In genomic region chr12:95303476-95303875, GRCh38 we compare ENCODE assay signal across 2 cellular contexts.
TF ChIP-seq lines count a peak whose summit lies in the region.

No MANE protein-coding gene starts in this region.

TF ChIP-seq in IMR-90, 13 proteins besides CTCF, POLR2A, EP300 and RAD21 (continued from another document):
- TF ChIP-seq MXI1 (IDR thresholded peaks at IDR 0.05; ENCODE audit: borderline replicate concordance, low read depth, low read length) (no peak), RFX5 (IDR thresholded peaks at IDR 0.05; ENCODE audit: low read depth, low read length) (no peak), CHD1 (IDR thresholded peaks at IDR 0.05; ENCODE audit: low read depth, low read length) (no peak), CEBPB (IDR thresholded peaks at IDR 0.05; ENCODE audit: low read depth, low read length) (no peak), NFE2L2 (IDR thresholded peaks at IDR 0.05; ENCODE audit: low read depth, low read length) (no peak), BHLHE40 (IDR thresholded peaks at IDR 0.05; ENCODE audit: low read depth, low read length) (no peak), MAZ (IDR thresholded peaks at IDR 0.05; ENCODE audit: borderline replicate concordance, low read depth, low read length) (no peak), RCOR1 (IDR thresholded peaks at IDR 0.05; ENCODE audit: insufficient replicate concordance, low read length) (no peak), FOS (IDR thresholded peaks at IDR 0.05; ENCODE audit: low read depth, low read length) (no peak), MAFK (IDR thresholded peaks at IDR 0.05; ENCODE audit: low read depth, low read length) (no peak)
- TF ChIP-seq, protein P1, sequence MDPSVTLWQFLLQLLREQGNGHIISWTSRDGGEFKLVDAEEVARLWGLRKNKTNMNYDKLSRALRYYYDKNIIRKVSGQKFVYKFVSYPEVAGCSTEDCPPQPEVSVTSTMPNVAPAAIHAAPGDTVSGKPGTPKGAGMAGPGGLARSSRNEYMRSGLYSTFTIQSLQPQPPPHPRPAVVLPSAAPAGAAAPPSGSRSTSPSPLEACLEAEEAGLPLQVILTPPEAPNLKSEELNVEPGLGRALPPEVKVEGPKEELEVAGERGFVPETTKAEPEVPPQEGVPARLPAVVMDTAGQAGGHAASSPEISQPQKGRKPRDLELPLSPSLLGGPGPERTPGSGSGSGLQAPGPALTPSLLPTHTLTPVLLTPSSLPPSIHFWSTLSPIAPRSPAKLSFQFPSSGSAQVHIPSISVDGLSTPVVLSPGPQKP (IDR thresholded peaks at IDR 0.05; ENCODE audit: borderline replicate concordance, low read depth, low read length) = no peak

TF ChIP-seq in WTC11, 78 proteins besides CTCF, POLR2A, EP300 and RAD21:
- TF ChIP-seq, protein P2, sequence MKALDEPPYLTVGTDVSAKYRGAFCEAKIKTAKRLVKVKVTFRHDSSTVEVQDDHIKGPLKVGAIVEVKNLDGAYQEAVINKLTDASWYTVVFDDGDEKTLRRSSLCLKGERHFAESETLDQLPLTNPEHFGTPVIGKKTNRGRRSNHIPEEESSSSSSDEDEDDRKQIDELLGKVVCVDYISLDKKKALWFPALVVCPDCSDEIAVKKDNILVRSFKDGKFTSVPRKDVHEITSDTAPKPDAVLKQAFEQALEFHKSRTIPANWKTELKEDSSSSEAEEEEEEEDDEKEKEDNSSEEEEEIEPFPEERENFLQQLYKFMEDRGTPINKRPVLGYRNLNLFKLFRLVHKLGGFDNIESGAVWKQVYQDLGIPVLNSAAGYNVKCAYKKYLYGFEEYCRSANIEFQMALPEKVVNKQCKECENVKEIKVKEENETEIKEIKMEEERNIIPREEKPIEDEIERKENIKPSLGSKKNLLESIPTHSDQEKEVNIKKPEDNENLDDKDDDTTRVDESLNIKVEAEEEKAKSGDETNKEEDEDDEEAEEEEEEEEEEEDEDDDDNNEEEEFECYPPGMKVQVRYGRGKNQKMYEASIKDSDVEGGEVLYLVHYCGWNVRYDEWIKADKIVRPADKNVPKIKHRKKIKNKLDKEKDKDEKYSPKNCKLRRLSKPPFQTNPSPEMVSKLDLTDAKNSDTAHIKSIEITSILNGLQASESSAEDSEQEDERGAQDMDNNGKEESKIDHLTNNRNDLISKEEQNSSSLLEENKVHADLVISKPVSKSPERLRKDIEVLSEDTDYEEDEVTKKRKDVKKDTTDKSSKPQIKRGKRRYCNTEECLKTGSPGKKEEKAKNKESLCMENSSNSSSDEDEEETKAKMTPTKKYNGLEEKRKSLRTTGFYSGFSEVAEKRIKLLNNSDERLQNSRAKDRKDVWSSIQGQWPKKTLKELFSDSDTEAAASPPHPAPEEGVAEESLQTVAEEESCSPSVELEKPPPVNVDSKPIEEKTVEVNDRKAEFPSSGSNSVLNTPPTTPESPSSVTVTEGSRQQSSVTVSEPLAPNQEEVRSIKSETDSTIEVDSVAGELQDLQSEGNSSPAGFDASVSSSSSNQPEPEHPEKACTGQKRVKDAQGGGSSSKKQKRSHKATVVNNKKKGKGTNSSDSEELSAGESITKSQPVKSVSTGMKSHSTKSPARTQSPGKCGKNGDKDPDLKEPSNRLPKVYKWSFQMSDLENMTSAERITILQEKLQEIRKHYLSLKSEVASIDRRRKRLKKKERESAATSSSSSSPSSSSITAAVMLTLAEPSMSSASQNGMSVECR (CRISPR knock-in tag; IDR thresholded peaks at IDR 0.05; ENCODE audit: borderline replicate concordance) = no peak
- TF ChIP-seq E2F4 (CRISPR knock-in tag; IDR thresholded peaks at IDR 0.05; ENCODE audit: borderline replicate concordance, low read depth) = no peak
- no peak for TF ChIP-seq NR3C1 (CRISPR knock-in tag; conservative IDR thresholded peaks at IDR 0.05; ENCODE audit: low read depth)
- TF ChIP-seq, protein P3, sequence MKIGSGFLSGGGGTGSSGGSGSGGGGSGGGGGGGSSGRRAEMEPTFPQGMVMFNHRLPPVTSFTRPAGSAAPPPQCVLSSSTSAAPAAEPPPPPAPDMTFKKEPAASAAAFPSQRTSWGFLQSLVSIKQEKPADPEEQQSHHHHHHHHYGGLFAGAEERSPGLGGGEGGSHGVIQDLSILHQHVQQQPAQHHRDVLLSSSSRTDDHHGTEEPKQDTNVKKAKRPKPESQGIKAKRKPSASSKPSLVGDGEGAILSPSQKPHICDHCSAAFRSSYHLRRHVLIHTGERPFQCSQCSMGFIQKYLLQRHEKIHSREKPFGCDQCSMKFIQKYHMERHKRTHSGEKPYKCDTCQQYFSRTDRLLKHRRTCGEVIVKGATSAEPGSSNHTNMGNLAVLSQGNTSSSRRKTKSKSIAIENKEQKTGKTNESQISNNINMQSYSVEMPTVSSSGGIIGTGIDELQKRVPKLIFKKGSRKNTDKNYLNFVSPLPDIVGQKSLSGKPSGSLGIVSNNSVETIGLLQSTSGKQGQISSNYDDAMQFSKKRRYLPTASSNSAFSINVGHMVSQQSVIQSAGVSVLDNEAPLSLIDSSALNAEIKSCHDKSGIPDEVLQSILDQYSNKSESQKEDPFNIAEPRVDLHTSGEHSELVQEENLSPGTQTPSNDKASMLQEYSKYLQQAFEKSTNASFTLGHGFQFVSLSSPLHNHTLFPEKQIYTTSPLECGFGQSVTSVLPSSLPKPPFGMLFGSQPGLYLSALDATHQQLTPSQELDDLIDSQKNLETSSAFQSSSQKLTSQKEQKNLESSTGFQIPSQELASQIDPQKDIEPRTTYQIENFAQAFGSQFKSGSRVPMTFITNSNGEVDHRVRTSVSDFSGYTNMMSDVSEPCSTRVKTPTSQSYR (CRISPR knock-in tag; IDR thresholded peaks at IDR 0.05) = no peak
- no peak for TF ChIP-seq GTF2I (CRISPR knock-in tag; conservative IDR thresholded peaks at IDR 0.05)
- no peak for TF ChIP-seq ZNF396 (CRISPR knock-in tag; IDR thresholded peaks at IDR 0.05; ENCODE audit: borderline replicate concordance)
- TF ChIP-seq JAZF1 (CRISPR knock-in tag; IDR thresholded peaks at IDR 0.05) = no peak
- TF ChIP-seq FOXJ3 (CRISPR knock-in tag; IDR thresholded peaks at IDR 0.05; ENCODE audit: borderline replicate concordance) = no peak
- TF ChIP-seq FOXP1 (CRISPR knock-in tag; IDR thresholded peaks at IDR 0.05; ENCODE audit: borderline replicate concordance) = no peak
- no peak for TF ChIP-seq CREB1 (CRISPR knock-in tag; IDR thresholded peaks at IDR 0.05)
- no peak for TF ChIP-seq NFATC4 (CRISPR knock-in tag; IDR thresholded peaks at IDR 0.05)
- TF ChIP-seq, protein P4, sequence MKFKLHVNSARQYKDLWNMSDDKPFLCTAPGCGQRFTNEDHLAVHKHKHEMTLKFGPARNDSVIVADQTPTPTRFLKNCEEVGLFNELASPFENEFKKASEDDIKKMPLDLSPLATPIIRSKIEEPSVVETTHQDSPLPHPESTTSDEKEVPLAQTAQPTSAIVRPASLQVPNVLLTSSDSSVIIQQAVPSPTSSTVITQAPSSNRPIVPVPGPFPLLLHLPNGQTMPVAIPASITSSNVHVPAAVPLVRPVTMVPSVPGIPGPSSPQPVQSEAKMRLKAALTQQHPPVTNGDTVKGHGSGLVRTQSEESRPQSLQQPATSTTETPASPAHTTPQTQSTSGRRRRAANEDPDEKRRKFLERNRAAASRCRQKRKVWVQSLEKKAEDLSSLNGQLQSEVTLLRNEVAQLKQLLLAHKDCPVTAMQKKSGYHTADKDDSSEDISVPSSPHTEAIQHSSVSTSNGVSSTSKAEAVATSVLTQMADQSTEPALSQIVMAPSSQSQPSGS (CRISPR knock-in tag; IDR thresholded peaks at IDR 0.05; ENCODE audit: borderline replicate concordance, low read depth) = no peak
- TF ChIP-seq, protein P5, sequence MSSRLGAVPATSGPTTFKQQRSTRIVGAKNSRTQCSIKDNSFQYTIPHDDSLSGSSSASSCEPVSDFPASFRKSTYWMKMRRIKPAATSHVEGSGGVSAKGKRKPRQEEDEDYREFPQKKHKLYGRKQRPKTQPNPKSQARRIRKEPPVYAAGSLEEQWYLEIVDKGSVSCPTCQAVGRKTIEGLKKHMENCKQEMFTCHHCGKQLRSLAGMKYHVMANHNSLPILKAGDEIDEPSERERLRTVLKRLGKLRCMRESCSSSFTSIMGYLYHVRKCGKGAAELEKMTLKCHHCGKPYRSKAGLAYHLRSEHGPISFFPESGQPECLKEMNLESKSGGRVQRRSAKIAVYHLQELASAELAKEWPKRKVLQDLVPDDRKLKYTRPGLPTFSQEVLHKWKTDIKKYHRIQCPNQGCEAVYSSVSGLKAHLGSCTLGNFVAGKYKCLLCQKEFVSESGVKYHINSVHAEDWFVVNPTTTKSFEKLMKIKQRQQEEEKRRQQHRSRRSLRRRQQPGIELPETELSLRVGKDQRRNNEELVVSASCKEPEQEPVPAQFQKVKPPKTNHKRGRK (CRISPR knock-in tag; IDR thresholded peaks at IDR 0.05; ENCODE audit: borderline replicate concordance) = no peak
- TF ChIP-seq, protein P6, sequence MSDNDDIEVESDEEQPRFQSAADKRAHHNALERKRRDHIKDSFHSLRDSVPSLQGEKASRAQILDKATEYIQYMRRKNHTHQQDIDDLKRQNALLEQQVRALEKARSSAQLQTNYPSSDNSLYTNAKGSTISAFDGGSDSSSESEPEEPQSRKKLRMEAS (CRISPR knock-in tag; IDR thresholded peaks at IDR 0.05) = no peak
- no peak for TF ChIP-seq RELA (CRISPR knock-in tag; IDR thresholded peaks at IDR 0.05; ENCODE audit: borderline replicate concordance)
- TF ChIP-seq, protein P7, sequence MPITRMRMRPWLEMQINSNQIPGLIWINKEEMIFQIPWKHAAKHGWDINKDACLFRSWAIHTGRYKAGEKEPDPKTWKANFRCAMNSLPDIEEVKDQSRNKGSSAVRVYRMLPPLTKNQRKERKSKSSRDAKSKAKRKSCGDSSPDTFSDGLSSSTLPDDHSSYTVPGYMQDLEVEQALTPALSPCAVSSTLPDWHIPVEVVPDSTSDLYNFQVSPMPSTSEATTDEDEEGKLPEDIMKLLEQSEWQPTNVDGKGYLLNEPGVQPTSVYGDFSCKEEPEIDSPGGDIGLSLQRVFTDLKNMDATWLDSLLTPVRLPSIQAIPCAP (CRISPR knock-in tag; IDR thresholded peaks at IDR 0.05) = no peak
- TF ChIP-seq KAT7 (CRISPR knock-in tag; IDR thresholded peaks at IDR 0.05; ENCODE audit: borderline replicate concordance) = no peak
